In the genomic region with DNA sequence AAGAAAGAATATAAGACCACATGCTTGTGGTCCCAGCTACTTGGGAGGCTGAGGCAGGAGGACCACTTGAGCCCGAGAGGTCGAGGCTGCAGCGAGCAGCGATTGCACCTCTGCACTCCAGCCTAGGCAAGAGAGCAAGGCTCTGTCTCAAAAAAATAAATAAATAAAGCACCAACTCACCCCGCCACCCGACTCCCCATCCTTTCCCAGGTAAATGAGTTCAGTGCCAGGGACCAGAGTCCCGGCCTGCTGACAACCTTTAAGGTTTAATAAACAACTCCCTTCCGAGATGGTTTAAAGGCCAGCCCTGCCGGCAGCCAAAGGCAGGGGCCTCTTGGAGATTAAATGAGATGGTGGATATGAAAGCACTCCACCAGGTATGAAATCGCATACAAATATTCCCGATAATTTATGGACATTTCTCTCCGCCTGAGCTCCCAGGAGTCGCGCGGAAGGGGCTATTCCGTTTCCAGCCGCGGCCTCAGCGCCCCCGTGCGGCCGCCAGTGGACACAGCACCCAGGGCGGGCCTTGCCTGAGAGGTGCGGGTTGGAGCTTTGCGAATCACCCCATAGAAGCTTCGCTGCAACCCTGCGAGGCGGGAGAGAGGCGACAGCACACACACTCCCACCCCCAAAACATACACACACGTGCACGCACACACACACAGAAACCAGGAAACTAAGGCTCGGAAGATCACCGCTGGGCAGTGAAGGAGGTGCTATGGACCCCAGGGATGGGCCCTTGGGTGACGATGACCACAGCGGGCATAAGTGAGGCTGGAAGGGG, we compare ENCODE assay signal across 9 cellular contexts. TPM values are rescaled to one million over a fixed set of nuclear protein-coding genes. Genes with fewer than 3 reads are reported as not detected.
DNase-seq lines count a peak whose midpoint lies in the region; ATAC-seq and TF ChIP-seq lines count a peak whose summit lies in the region.
"Had no signal": no experiment of that assay in that cellular context is flagged by ENCODE, and none has a peak within 500 bp of the region (broad histone marks: within the 10 kb centered on the region; RNA-seq: fewer than 3 reads in every experiment).

No MANE protein-coding gene starts in this region.

- H3K56ac ChIP-seq in mesendoderm (ENCODE audit: low read length): no peak overlapping the region

- no peaks in the 10 kb centered on the region for H3K4me1 ChIP-seq in mesendoderm (ENCODE audit: control insufficient read depth, low read depth, low read length)

- no peak overlapping the region for H3K27ac Mint-ChIP-seq in activated CD8-positive, alpha-beta T cell treated with anti-CD3 and anti-CD28 coated beads, Interleukin-2, amount 10 ng/mL, durations not matched to agents 7 days and 5 days

- H4K5ac ChIP-seq in mesendoderm (ENCODE audit: low read length): no peak overlapping the region

- H3K9me3 Mint-ChIP-seq in activated CD8-positive, alpha-beta T cell treated with anti-CD3 and anti-CD28 coated beads, Interleukin-2, amount 10 ng/mL, durations not matched to agents 7 days and 5 days (ENCODE audit: insufficient read depth): no peaks in the 10 kb centered on the region

- no peaks in the 10 kb centered on the region for H3K27me3 ChIP-seq in mesendoderm (ENCODE audit: insufficient read depth, low read length, poor library complexity)

- ATAC-seq in activated CD8-positive, alpha-beta T cell treated with anti-CD3 and anti-CD28 coated beads, Interleukin-2, amount 10 ng/mL, durations not matched to agents 7 days and 5 days: peak; percentile 48
- ATAC-seq in stimulated activated naive CD8-positive, alpha-beta T cell treated with anti-CD3 and anti-CD28 coated beads, Interleukin-15, Interleukin-2, amounts not matched to agents 100 U/mL and 50 U/mL, for 24 hours: peak; percentile 54
- no peak for ATAC-seq in GM19397 (IDR thresholded peaks at IDR 0.05; ENCODE audit: unreplicated experiment)

- peaks cover 25% of the 10 kb centered on the region for H3K4me1 Mint-ChIP-seq in activated CD8-positive, alpha-beta T cell treated with anti-CD3 and anti-CD28 coated beads, Interleukin-2, amount 10 ng/mL, durations not matched to agents 7 days and 5 days (ENCODE audit: low read depth)

- H3K79me2 ChIP-seq in mesendoderm (ENCODE audit: control insufficient read depth, insufficient read depth, low read length): peaks cover 9% of the 10 kb centered on the region

- H4K8ac ChIP-seq in mesendoderm (ENCODE audit: low read depth, low read length): no peak overlapping the region

- DNase-seq in AG08395 (ENCODE audit: low spot score): peak; percentile 77
- peak; percentile 76 for DNase-seq in GM20000 (ENCODE audit: low spot score)
- DNase-seq in NCI-H69 (lab: John Stamatoyannopoulos, UW): peak; percentile 84
- peak; percentile 76 for DNase-seq in activated CD8-positive, alpha-beta T cell treated with anti-CD3 and anti-CD28 coated beads, Interleukin-2, amount 10 ng/mL, durations not matched to agents 7 days and 5 days
- DNase-seq in effector CD8-positive, alpha-beta T cell (lab: John Stamatoyannopoulos, UW): peak; percentile 48
- peak; percentile 66 for DNase-seq in mesendoderm
- peak; percentile 77 for DNase-seq in stimulated activated naive CD8-positive, alpha-beta T cell treated with anti-CD3 and anti-CD28 coated beads, Interleukin-15, Interleukin-2, amounts not matched to agents 100 U/mL and 50 U/mL, for 24 hours

- H3K36me3 Mint-ChIP-seq in activated CD8-positive, alpha-beta T cell treated with anti-CD3 and anti-CD28 coated beads, Interleukin-2, amount 10 ng/mL, durations not matched to agents 7 days and 5 days (ENCODE audit: low read depth): peaks cover 7% of the 10 kb centered on the region

- CTCF ChIA-PET in activated CD8-positive, alpha-beta T cell treated with anti-CD3 and anti-CD28 coated beads, Interleukin-2, amount 10 ng/mL, durations not matched to agents 7 days and 5 days (lab: Charles Lee): interaction anchor here (0.6 to 2.3 kb wide), 28 partner anchors 10 to 1019 kb away, joined by 3 to 47 read pairs (median 4); a partner anchor contains a TSS

- H2AK5ac ChIP-seq in mesendoderm (ENCODE audit: low read length): no peak overlapping the region

- H2BK15ac ChIP-seq in mesendoderm (replicated peaks; ENCODE audit: low read depth): no peak overlapping the region

- no peak overlapping the region for H3K23ac ChIP-seq in mesendoderm (ENCODE audit: low read length)

- no peak overlapping the region for H2BK5ac ChIP-seq in mesendoderm (ENCODE audit: low read length)

- POLR2A ChIA-PET in activated CD8-positive, alpha-beta T cell treated with anti-CD3 and anti-CD28 coated beads, Interleukin-2, amount 10 ng/mL, durations not matched to agents 7 days and 5 days (lab: Charles Lee): interaction anchor here (0.5 kb wide), 1 partner anchor 171 kb away, joined by 3 read pairs; no protein-coding TSS in a partner anchor

- H3K36me3 ChIP-seq in mesendoderm (ENCODE audit: control insufficient read depth, insufficient read depth, low read length): no peaks in the 10 kb centered on the region

- peak; percentile 88 for TF ChIP-seq CTCF in GM20000 (IDR thresholded peaks at IDR 0.05; ENCODE audit: extremely low read depth, missing control alignments)

- H3K79me1 ChIP-seq in mesendoderm (ENCODE audit: low read length): no peaks in the 10 kb centered on the region

- H3K9ac ChIP-seq in mesendoderm (ENCODE audit: low read length): peak overlapping the region; percentile 64

- no peak overlapping the region for H3K4me3 ChIP-seq in mesendoderm (ENCODE audit: low read length)
- H3K4me3 ChIP-seq: skin epidermis had no signal

- no peak overlapping the region for H3K4ac ChIP-seq in mesendoderm (ENCODE audit: low read depth, low read length)

- H3K4me2 ChIP-seq in mesendoderm (ENCODE audit: low read length): peak overlapping the region; percentile 48

- H2BK120ac ChIP-seq in mesendoderm (ENCODE audit: low read depth, low read length): no peak overlapping the region

- no CpG with 5 or more reads among the region's 35 CpGs for WGBS in mesendoderm (ENCODE audit: extremely low coverage, insufficient coverage, low lambda C conversion rate)

- no peak overlapping the region for H3K27ac ChIP-seq in mesendoderm (ENCODE audit: low read depth, low read length)
- H3K27ac ChIP-seq: skin epidermis had no signal

- H3K18ac ChIP-seq in mesendoderm (ENCODE audit: low read length): no peak overlapping the region

- peaks cover 15% of the 10 kb centered on the region for H3K27me3 Mint-ChIP-seq in activated CD8-positive, alpha-beta T cell treated with anti-CD3 and anti-CD28 coated beads, Interleukin-2, amount 10 ng/mL, durations not matched to agents 7 days and 5 days (ENCODE audit: low read depth)

- no peak overlapping the region for H3K4me3 Mint-ChIP-seq in activated CD8-positive, alpha-beta T cell treated with anti-CD3 and anti-CD28 coated beads, Interleukin-2, amount 10 ng/mL, durations not matched to agents 7 days and 5 days

RNA-seq across cellular contexts. Expression of a gene that starts 4.0 kb away (rescaled TPM):
- total RNA-seq in activated CD8-positive, alpha-beta T cell treated with anti-CD3 and anti-CD28 coated beads, Interleukin-2, amount 10 ng/mL, durations not matched to agents 7 days and 5 days: 1,000 to 10,000 TPM in 1 of 2 experiments, 100 to 1,000 TPM in 1; 959 to 1,020 TPM
- 4,842 TPM for polyA plus RNA-seq in mesendoderm (2013, experiment 1 of 2)
- polyA plus RNA-seq in mesendoderm (2013, experiment 2 of 2): 4,757 TPM

RNA-seq across cellular contexts. Expression of a gene that starts 13.9 kb away (rescaled TPM):
- total RNA-seq in activated CD8-positive, alpha-beta T cell treated with anti-CD3 and anti-CD28 coated beads, Interleukin-2, amount 10 ng/mL, durations not matched to agents 7 days and 5 days: 1 to 10 TPM; 4.7 to 6.3 TPM
- 1.2 TPM for polyA plus RNA-seq in mesendoderm (2013, experiment 1 of 2)
- polyA plus RNA-seq in mesendoderm (2013, experiment 2 of 2): 1.1 TPM
